Comparison of ENCODE assay signal across 20 cellular contexts in the genomic region with DNA sequence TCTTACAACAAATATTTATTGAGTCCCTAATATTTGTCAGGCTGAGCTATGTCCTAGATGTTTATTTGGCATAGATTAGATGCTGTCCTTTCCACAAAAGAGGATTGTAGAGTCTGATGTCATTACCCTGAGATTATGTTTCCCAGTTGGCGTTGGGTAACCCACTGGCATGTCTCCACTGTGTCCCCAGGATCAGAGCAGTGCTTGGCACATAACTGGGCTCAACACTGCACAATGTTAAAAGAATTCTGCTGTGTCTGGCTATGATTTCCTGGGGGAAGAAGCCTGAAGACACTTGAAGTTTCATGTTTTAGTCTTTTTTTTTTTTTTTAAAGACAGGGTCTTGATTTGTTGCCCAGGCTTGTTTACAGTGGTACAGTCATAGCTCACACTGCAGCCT.
"Had no signal": no experiment of that assay in that cellular context is flagged by ENCODE, and none has a peak within 500 bp of the region (broad histone marks: within the 10 kb centered on the region; RNA-seq: fewer than 3 reads in every experiment).

No MANE protein-coding gene starts in this region.

- ATAC-seq: activated CD8-positive, alpha-beta memory T cell treated with anti-CD3 and anti-CD28 coated beads, Interleukin-2, amount 10 ng/mL, durations not matched to agents 7 days and 5 days; activated T-cell treated with anti-CD3 and anti-CD28 coated beads, Interleukin-2, amount 50 U/mL, for 4 hours; left colon; mucosa of descending colon; natural killer cell; T-helper 17 cell; upper lobe of right lung had no signal

- DNase-seq: activated CD4-positive, alpha-beta T cell treated with anti-CD3 and anti-CD28 coated beads, Interleukin-2, amount 50 U/mL, for 4 hours; activated CD4-positive, CD25-positive, alpha-beta regulatory T cell treated with anti-CD3 and anti-CD28 coated beads, Interleukin-2, amount 50 U/mL, for 72 hours; activated CD8-positive, alpha-beta memory T cell treated with anti-CD3 and anti-CD28 coated beads, Interleukin-2, amount 10 ng/mL, durations not matched to agents 7 days and 5 days; activated gamma-delta T cell; activated naive CD8-positive, alpha-beta T cell treated with anti-CD3 and anti-CD28 coated beads for 36 hours; activated T-cell treated with anti-CD3 and anti-CD28 coated beads, Interleukin-2, amount 50 U/mL, for 4 hours; aorta; colonic mucosa; immature natural killer cell; left colon; mucosa of descending colon; natural killer cell; occipital lobe; stimulated activated CD4-positive, alpha-beta T cell treated with anti-CD3 and anti-CD28 coated beads, Interleukin-2, amount 100 ng/mL, for 48 hours; stimulated activated naive CD4-positive, alpha-beta T cell treated with Interleukin-2 at 50 U/mL for 16 hours; T-helper 17 cell; upper lobe of right lung had no signal

- H3K27me3 ChIP-seq: cardiac muscle cell, colonic mucosa, suprapubic skin, upper lobe of right lung had no signal

- H3K27ac ChIP-seq: cardiac muscle cell, colonic mucosa, psoas muscle, suprapubic skin, upper lobe of right lung had no signal

- H3K9me3 ChIP-seq: colonic mucosa, mucosa of descending colon, psoas muscle, suprapubic skin, upper lobe of right lung had no signal

- H3K36me3 ChIP-seq: colonic mucosa had no signal

- H3K4me3 ChIP-seq: cardiac muscle cell, colonic mucosa, mucosa of descending colon, psoas muscle, suprapubic skin, upper lobe of right lung had no signal

- H3K4me1 ChIP-seq: psoas muscle had no signal
